Comparison of ENCODE assay signal across 11 cellular contexts in the genomic region with DNA sequence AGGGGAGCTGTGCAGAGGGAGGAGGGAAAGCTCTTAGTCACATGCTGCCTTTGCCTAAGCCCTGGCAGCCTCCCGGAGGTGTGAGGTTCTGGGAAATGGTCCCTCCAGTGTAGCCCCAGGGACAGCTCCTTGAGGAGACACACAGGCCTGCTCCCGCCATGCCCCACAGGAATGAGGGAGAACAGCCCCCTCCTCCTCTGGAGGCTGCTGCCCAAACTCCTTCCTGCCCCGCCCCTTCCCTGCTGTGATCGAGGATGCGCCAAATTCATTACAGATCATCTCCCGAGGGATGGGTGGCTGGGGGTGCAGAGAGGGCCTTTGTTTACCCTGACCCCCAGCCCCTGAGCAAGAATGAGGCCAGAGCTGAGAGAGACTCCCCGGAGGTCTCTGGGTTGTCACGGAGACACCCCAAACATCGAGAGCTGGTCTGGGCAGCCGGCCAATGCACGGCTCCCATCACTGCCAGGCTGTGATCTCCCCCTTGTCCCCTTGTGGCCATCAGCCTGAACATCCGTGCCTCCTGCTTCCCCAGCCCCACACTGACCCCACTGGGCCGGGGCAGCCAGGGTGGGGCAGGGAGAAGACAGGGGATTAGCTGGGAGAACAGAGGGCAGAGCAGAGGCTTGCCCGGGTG. TPM values are rescaled to one million over a fixed set of nuclear protein-coding genes. Genes with fewer than 3 reads are reported as not detected.
A peak's percentile ranks its signal among the peaks of the same experiment; 100 is the strongest.
DNase-seq lines count a peak whose midpoint lies in the region; ATAC-seq, FAIRE-seq and TF ChIP-seq lines count a peak whose summit lies in the region.
"Had no signal": no experiment of that assay in that cellular context is flagged by ENCODE, and none has a peak within 500 bp of the region (broad histone marks: within the 10 kb centered on the region; RNA-seq: fewer than 3 reads in every experiment).

No MANE protein-coding gene starts in this region.

- TF ChIP-seq CTCF in GM23338 (conservative IDR thresholded peaks at IDR 0.05; ENCODE audit: low read depth in 2 of 2) (peak; percentile 11 to 17; a peak in 1 of 4 replicates), SK-N-SH (IDR thresholded peaks at IDR 0.05) (peak; percentile 16; the same call in 1 of the 2 replicates), glutamatergic neuron (IDR thresholded peaks at IDR 0.05; ENCODE audit: partially characterized antibody, unreplicated experiment) (no peak), natural killer cell (IDR thresholded peaks at IDR 0.05) (no peak)

- ATAC-seq in GM23338 (peak; percentile 22), HG02870 (IDR thresholded peaks at IDR 0.05; ENCODE audit: unreplicated experiment) (no peak), natural killer cell (no peak)

- POLR2A ChIA-PET in SK-N-SH (lab: Yijun Ruan, JAX), result no interaction called here

- H3K9me2 ChIP-seq in GM23338 (ENCODE audit: insufficient read depth) (no peaks in the 10 kb centered on the region), SK-N-SH (no peaks in the 10 kb centered on the region)

- 0 out of 2 replicates have a peak, but pooled peaks cover 3% of the 10 kb centered on the region for H3F3A ChIP-seq in GM23338 (replicated peaks; ENCODE audit: low read depth)
- H3F3A ChIP-seq in SK-N-SH (replicated peaks; ENCODE audit: insufficient read depth), result no peaks in the 10 kb centered on the region

- no peaks in the 10 kb centered on the region for H4K20me1 ChIP-seq in GM23338 (replicated peaks; ENCODE audit: insufficient read depth)
- no peaks in the 10 kb centered on the region for H4K20me1 ChIP-seq in SK-N-SH (ENCODE audit: insufficient read depth)

- H3K27ac ChIP-seq in GM23338 (ENCODE audit: low read depth), result no peak overlapping the region
- no peak overlapping the region for H3K27ac ChIP-seq in SK-N-SH (ENCODE audit: low read depth in 2 of 2, low read length in 1 of 2)
- H3K27ac ChIP-seq in skeletal muscle tissue (ENCODE audit: low read depth, low read length), result peak overlapping the region; percentile 76

- H3K4me1 Mint-ChIP-seq in GM23338, result peaks cover 3% of the 10 kb centered on the region; the same call in 2 of the 3 replicates
- no peaks in the 10 kb centered on the region for H3K4me1 Mint-ChIP-seq in glutamatergic neuron (ENCODE audit: low read depth, unreplicated experiment)
- H3K4me1 Mint-ChIP-seq in natural killer cell, result peaks cover 0 to 7% of the 10 kb centered on the region in 2 donors

- H3K4me3 ChIP-seq in GM23338 (no peak overlapping the region), SK-N-SH (ENCODE audit: low read depth in 2 of 2, low read length in 1 of 2) (no peak overlapping the region), skeletal muscle tissue (ENCODE audit: low read length in 3 of 3) (no peak overlapping the region)
- H3K4me3 ChIP-seq: right lobe of liver had no signal

- FAIRE-seq in frontal cortex (lab: Jason Lieb, UNC), result no peak

- H3K27ac Mint-ChIP-seq in GM23338, result peak overlapping the region; percentile 56; the same call in 1 of the 2 replicates
- H3K27ac Mint-ChIP-seq in glutamatergic neuron (ENCODE audit: unreplicated experiment), result no peak overlapping the region
- H3K27ac Mint-ChIP-seq in natural killer cell, result no peak overlapping the region

- no peak overlapping the region for H3K9ac ChIP-seq in SK-N-SH
- H3K9ac ChIP-seq in skeletal muscle tissue (ENCODE audit: low read depth in 1 of 3, low read length in 3 of 3), result peak overlapping the region in 1 of 3 donors; percentile 3

- 92% methylated on average over 2 of the region's 14 CpGs for WGBS in SK-N-SH (ENCODE audit: low lambda C conversion rate)

- H3K4me2 ChIP-seq in GM23338 (no peak overlapping the region), SK-N-SH (peak overlapping the region; percentile 15; the same call in 1 of the 2 replicates)

- peak; percentile 50 for DNase-seq in GM23338 (ENCODE audit: low spot score)
- peak; percentile 85 for DNase-seq in SK-N-SH
- peak; percentile 54 for DNase-seq in glutamatergic neuron
- no peak for DNase-seq in frontal cortex (ENCODE audit: low spot score in 2 of 2)
- DNase-seq in natural killer cell, result no peak
- no peak for DNase-seq in GM19238 (ENCODE audit: insufficient read length, low spot score)
- DNase-seq: activated T-cell treated with anti-CD3 and anti-CD28 coated beads, Interleukin-2, amount 50 U/mL, for 48 hours had no signal

- H3K9me3 Mint-ChIP-seq in GM23338, result no peaks in the 10 kb centered on the region; the same call in 2 of the 3 replicates
- H3K9me3 Mint-ChIP-seq in glutamatergic neuron (ENCODE audit: unreplicated experiment), result no peaks in the 10 kb centered on the region
- no peaks in the 10 kb centered on the region for H3K9me3 Mint-ChIP-seq in natural killer cell

- peaks cover 6% of the 10 kb centered on the region for H3K27me3 Mint-ChIP-seq in GM23338 (ENCODE audit: insufficient read depth, low read depth, poor library complexity)
- H3K27me3 Mint-ChIP-seq in glutamatergic neuron (ENCODE audit: unreplicated experiment), result peaks cover 9% of the 10 kb centered on the region
- H3K27me3 Mint-ChIP-seq in natural killer cell (ENCODE audit: low read depth in 2 of 2), result peaks cover 0 to 3% of the 10 kb centered on the region in 2 donors

- H3K36me3 Mint-ChIP-seq in GM23338 (ENCODE audit: low read depth) (no peaks in the 10 kb centered on the region), glutamatergic neuron (ENCODE audit: unreplicated experiment) (no peaks in the 10 kb centered on the region), natural killer cell (no peaks in the 10 kb centered on the region)

- no peak for TF ChIP-seq EP300 in SK-N-SH (IDR thresholded peaks at IDR 0.05; ENCODE audit: borderline replicate concordance in 1 of 2, low read depth in 1 of 2, low read length in 1 of 2)

- no peak overlapping the region for H2AFZ ChIP-seq in GM23338
- no peak overlapping the region for H2AFZ ChIP-seq in SK-N-SH (ENCODE audit: low read depth)

- H3K27me3 ChIP-seq in GM23338 (ENCODE audit: insufficient read depth) (no peaks in the 10 kb centered on the region), SK-N-SH (ENCODE audit: insufficient read depth) (peaks cover 8% of the 10 kb centered on the region; the same call in 1 of the 2 replicates), skeletal muscle tissue (ENCODE audit: control insufficient read depth in 3 of 3, insufficient read depth in 3 of 3, low read length in 3 of 3) (no peaks in the 10 kb centered on the region)
- H3K27me3 ChIP-seq: right lobe of liver had no signal

- no peaks in the 10 kb centered on the region for H3K9me3 ChIP-seq in SK-N-SH
- no peaks in the 10 kb centered on the region for H3K9me3 ChIP-seq in skeletal muscle tissue (ENCODE audit: control insufficient read depth in 3 of 3, low read length in 3 of 3)
- H3K9me3 ChIP-seq: right lobe of liver had no signal

- H3K36me3 ChIP-seq in GM23338 (ENCODE audit: insufficient read depth), result no peaks in the 10 kb centered on the region
- H3K36me3 ChIP-seq in SK-N-SH (replicated peaks in 1 of 2; ENCODE audit: control insufficient read depth in 1 of 2, insufficient read depth in 2 of 2, low read length in 1 of 2), result no peaks in the 10 kb centered on the region
- H3K36me3 ChIP-seq in skeletal muscle tissue (ENCODE audit: control insufficient read depth in 3 of 3, insufficient read depth in 3 of 3, low read length in 3 of 3), result peaks cover 0 to 1% (median 0%) of the 10 kb centered on the region in 3 donors
- H3K36me3 ChIP-seq: right lobe of liver had no signal

- H3K4me1 ChIP-seq in GM23338 (ENCODE audit: insufficient read depth) (no peaks in the 10 kb centered on the region; the same call in 1 of the 2 replicates), SK-N-SH (ENCODE audit: control insufficient read depth in 1 of 2, insufficient read depth in 2 of 2, low read depth in 1 of 2, low read length in 1 of 2) (peaks cover 0 to 14% of the 10 kb centered on the region in 2 experiments; a peak in 2 of 4 replicates), skeletal muscle tissue (ENCODE audit: control insufficient read depth in 3 of 3, insufficient read depth in 3 of 3, low read length in 3 of 3) (peaks cover 20 to 22% (median 22%) of the 10 kb centered on the region in 3 donors)

- H3K4me3 Mint-ChIP-seq in GM23338 (no peak overlapping the region), glutamatergic neuron (ENCODE audit: unreplicated experiment) (no peak overlapping the region), natural killer cell (no peak overlapping the region)

- CTCF ChIA-PET in SK-N-SH (lab: Yijun Ruan, JAX), result interaction anchor here (0.8 to 1.6 kb wide), 4 partner anchors 13 to 120 kb away, joined by 3 to 4 read pairs (median 3); no protein-coding TSS in a partner anchor

- intact Hi-C loops in natural killer cell (cut with micrococcal nuclease), result no loop called here

- TF ChIP-seq RAD21 in SK-N-SH (IDR thresholded peaks at IDR 0.05; ENCODE audit: low read length), result no peak

- H3K79me2 ChIP-seq in GM23338 (replicated peaks; ENCODE audit: insufficient read depth) (no peaks in the 10 kb centered on the region), SK-N-SH (ENCODE audit: insufficient read depth) (no peaks in the 10 kb centered on the region)

TF ChIP-seq in GM23338, 12 proteins besides CTCF, POLR2A, EP300 and RAD21 (continues in another document):
- TF ChIP-seq STAT1 (IDR thresholded peaks at IDR 0.05; ENCODE audit: unreplicated experiment), result no peak
- TF ChIP-seq ZNF114 (CRISPR knock-in tag; IDR thresholded peaks at IDR 0.05), result no peak
- TF ChIP-seq EZH2 (IDR thresholded peaks at IDR 0.05; ENCODE audit: low read depth, unreplicated experiment), result no peak
- no peak for TF ChIP-seq ZNF331 (CRISPR knock-in tag; IDR thresholded peaks at IDR 0.05; ENCODE audit: low read depth)

TF ChIP-seq in SK-N-SH, 30 proteins besides CTCF, POLR2A, EP300 and RAD21 (continues in another document):
- no peak for TF ChIP-seq RXRA (IDR thresholded peaks at IDR 0.05; ENCODE audit: borderline replicate concordance, low read depth)
- TF ChIP-seq SIN3A (IDR thresholded peaks at IDR 0.05; ENCODE audit: borderline replicate concordance, low read depth, low read length), result no peak
- no peak for TF ChIP-seq GABPA (IDR thresholded peaks at IDR 0.05; ENCODE audit: low read depth)

RNA-seq across cellular contexts. Expression of a gene that starts 8.4 kb away (rescaled TPM):
- not detected in 2 replicates for total RNA-seq in GM23338 (2014; rRNA removed; shearing (Covaris generic))
- polyA plus RNA-seq in GM23338 (2016; fragmentation: Nextera tagmentation; extraction: Ambion mirVana), result 0.10 TPM in 1 of 2 replicates, not detected in the other
- 0.03 TPM in 1 of 2 replicates, not detected in the other for polyA plus RNA-seq in SK-N-SH (2012; rRNA removed)
- polyA plus RNA-seq in SK-N-SH (2012; cell fraction: cytosol; rRNA removed), result not detected in 2 replicates
- 0.15 and 0.18 TPM in 2 replicates for polyA plus RNA-seq in SK-N-SH (2012; cell fraction: nucleus; rRNA removed)
- 0.64 TPM for total RNA-seq in glutamatergic neuron (ENCODE audit: unreplicated experiment)
- not detected for total RNA-seq in skeletal muscle tissue
- total RNA-seq in frontal cortex, result under 0.01 TPM
- total RNA-seq in natural killer cell, result under 1 TPM in 2 of 3 donors, not detected in 1; 0.28 to 0.43 TPM
- total RNA-seq: urinary bladder had no signal

RNA-seq across cellular contexts. Expression of a gene that starts 32.0 kb away (rescaled TPM):
- 0.39 TPM in 1 of 2 replicates, not detected in the other for total RNA-seq in GM23338 (2014; rRNA removed; shearing (Covaris generic))
- polyA plus RNA-seq in GM23338 (2016; fragmentation: Nextera tagmentation; extraction: Ambion mirVana) (0.19 and 0.57 TPM in 2 replicates), SK-N-SH (2012; rRNA removed) (6.8 and 10.9 TPM in 2 replicates)
- 2.7 and 3.0 TPM in 2 replicates for polyA plus RNA-seq in SK-N-SH (2012; cell fraction: cytosol; rRNA removed)
- 35.5 and 55.3 TPM in 2 replicates for polyA plus RNA-seq in SK-N-SH (2012; cell fraction: nucleus; rRNA removed)
- total RNA-seq in glutamatergic neuron (ENCODE audit: unreplicated experiment) (6.4 TPM), skeletal muscle tissue (18.3 TPM), frontal cortex (9.0 TPM), natural killer cell (1 to 10 TPM; 4.0 to 5.1 (median 4.6) TPM)

Comparison
In these comparisons a context has a peak if more than half of its experiments do, and no peak if none do; other contexts are left out.
1. DNase-seq: peak in GM23338 (single experiment), SK-N-SH (single experiment) and glutamatergic neuron (single experiment); none in frontal cortex (0 of 2), natural killer cell (single experiment) and GM19238 (single experiment).
2. CTCF ChIP-seq: peak in GM23338 (2 of 2) and SK-N-SH (single experiment); none in glutamatergic neuron (single experiment) and natural killer cell (single experiment).